Comparison of ENCODE assay signal across 8 cellular contexts in genomic region chr5:172820046-172820767, GRCh38. TPM values are rescaled to one million over a fixed set of nuclear protein-coding genes. Genes with fewer than 3 reads are reported as not detected.
DNase-seq lines count a peak whose midpoint lies in the region; TF ChIP-seq lines count a peak whose summit lies in the region.
"Had no signal": no experiment of that assay in that cellular context is flagged by ENCODE, and none has a peak within 500 bp of the region (broad histone marks: within the 10 kb centered on the region; RNA-seq: fewer than 3 reads in every experiment).

No MANE protein-coding gene starts in this region.

- no peaks in the 10 kb centered on the region for H4K20me1 ChIP-seq in Karpas-422 (ENCODE audit: insufficient read depth, low read depth, low read length)

- H3K4me2 ChIP-seq in Karpas-422 (ENCODE audit: low read depth, low read length, poor library complexity, severe bottlenecking): no peak overlapping the region

- no peaks in the 10 kb centered on the region for H3K4me1 ChIP-seq in Karpas-422 (ENCODE audit: low read length)

- H3K27me3 ChIP-seq in Karpas-422 (ENCODE audit: low read length): no peaks in the 10 kb centered on the region

- H3K27ac ChIP-seq in Karpas-422 (ENCODE audit: low read length): no peak overlapping the region

- H3K79me2 ChIP-seq in Karpas-422 (ENCODE audit: low read length): no peaks in the 10 kb centered on the region

- no peak for DNase-seq in Karpas-422
- DNase-seq in activated CD4-positive, alpha-beta T cell treated with anti-CD3 and anti-CD28 coated beads, Interleukin-2, amount 50 U/mL, for 48 hours: peak; percentile 43 to 60
- peak; percentile 52 for DNase-seq in fibroblast of the aortic adventitia (ENCODE audit: low read depth)
- DNase-seq in stimulated activated CD4-positive, alpha-beta T cell treated with anti-CD3 and anti-CD28 coated beads, Interleukin-15, amount 100 ng/mL, for 48 hours (ENCODE audit: low read depth in 2 of 2): peak; percentile 38 to 50
- no peak for DNase-seq in 8988T
- DNase-seq in RPMI8226: no peak
- no peak for DNase-seq in NCI-H2107 (lab: John Stamatoyannopoulos, UW)
- DNase-seq: NCI-H187 had no signal

- no peaks in the 10 kb centered on the region for H3K36me3 ChIP-seq in Karpas-422 (ENCODE audit: insufficient read depth, low read length)

- H2AFZ ChIP-seq in Karpas-422 (ENCODE audit: low read length): peak overlapping the region; percentile 20; the same call in 1 of the 2 replicates

- H3K9ac ChIP-seq in Karpas-422 (ENCODE audit: low read length): no peak overlapping the region

- H3K4me3 ChIP-seq in Karpas-422 (ENCODE audit: low read length) (no peak overlapping the region), fibroblast of the aortic adventitia (ENCODE audit: low read depth, low read length) (no peak overlapping the region)

- H3K9me2 ChIP-seq in Karpas-422 (replicated peaks; ENCODE audit: insufficient read depth, low read length): no peaks in the 10 kb centered on the region

- H3K9me3 ChIP-seq in Karpas-422 (ENCODE audit: low read length): no peaks in the 10 kb centered on the region

- no peak for TF ChIP-seq CTCF in fibroblast of the aortic adventitia (IDR thresholded peaks at IDR 0.05; ENCODE audit: insufficient read depth, low read length)

RNA-seq across cellular contexts. Expression of gene ERGIC1, which starts 13.8 kb away (rescaled TPM):
- total RNA-seq in Karpas-422 (2014; rRNA removed; shearing (Covaris generic); ENCODE audit: low replicate concordance): 54.4 and 67.2 TPM in 2 replicates
- total RNA-seq in fibroblast of the aortic adventitia (ENCODE audit: low replicate concordance): 21.7 and 193 TPM in 2 replicates

RNA-seq across cellular contexts. Expression of gene DUSP1, which starts 49.2 kb away (rescaled TPM):
- 9.0 and 10.5 TPM in 2 replicates for total RNA-seq in Karpas-422 (2014; rRNA removed; shearing (Covaris generic); ENCODE audit: low replicate concordance)
- total RNA-seq in fibroblast of the aortic adventitia (ENCODE audit: low replicate concordance): 22.2 and 44.1 TPM in 2 replicates

Comparison
In these comparisons a context has a peak if more than half of its experiments do, and no peak if none do; other contexts are left out.
1. DNase-seq: peak in activated CD4-positive, alpha-beta T cell treated with anti-CD3 and anti-CD28 coated beads, Interleukin-2, amount 50 U/mL, for 48 hours (2 of 2), fibroblast of the aortic adventitia (single experiment) and stimulated activated CD4-positive, alpha-beta T cell treated with anti-CD3 and anti-CD28 coated beads, Interleukin-15, amount 100 ng/mL, for 48 hours (2 of 2); none in Karpas-422 (single experiment), 8988T (single experiment), RPMI8226 (single experiment) and NCI-H2107 (single experiment).